ENCODE assay signal across 1 cellular context in the genomic region with DNA sequence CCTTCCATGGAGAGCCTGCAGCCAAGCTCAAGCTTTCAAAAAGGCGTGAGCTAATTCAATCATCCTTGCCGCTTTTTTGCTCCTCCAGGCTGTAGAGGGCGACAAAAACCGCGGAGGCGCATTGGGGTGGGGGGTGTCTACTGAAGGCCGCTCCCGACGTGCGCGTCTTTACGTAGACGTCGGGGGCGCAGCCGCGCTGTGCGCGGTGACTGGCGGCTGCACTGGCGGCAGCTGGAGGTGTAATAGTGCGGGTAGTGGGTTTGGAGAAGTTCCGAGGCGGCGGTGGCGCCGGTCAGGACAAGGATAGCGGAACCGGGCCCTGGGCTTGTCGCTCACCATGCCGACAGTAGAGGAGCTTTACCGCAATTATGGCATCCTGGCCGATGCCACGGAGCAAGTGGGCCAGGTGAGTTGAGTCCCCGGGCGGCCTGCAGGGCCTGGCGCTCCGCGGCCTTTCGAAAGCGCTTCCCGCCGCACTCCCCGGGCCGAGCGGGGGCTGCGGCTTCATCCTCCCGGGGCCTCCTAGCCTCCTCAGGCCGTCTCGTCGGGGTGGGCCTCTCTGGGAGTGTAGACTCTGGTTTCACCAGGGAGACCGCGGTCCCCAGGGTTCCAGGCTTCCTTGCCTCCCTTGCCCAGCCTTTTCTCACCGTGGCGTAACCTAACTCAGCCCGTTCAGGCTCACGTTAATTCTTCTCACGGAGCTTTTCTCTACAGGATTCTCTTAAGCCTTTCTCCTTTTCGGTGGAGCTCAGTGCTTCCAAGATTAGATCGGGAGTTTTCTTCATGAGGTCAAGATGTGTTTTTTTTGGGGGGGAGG.
TF ChIP-seq lines count a peak whose summit lies in the region.

A gene (plus strand): TSS at position 206 of the 817 bp plus-strand sequence. CDS start 132 bp downstream, at position 338.

TF ChIP-seq in liver, 16 proteins besides CTCF, POLR2A, EP300 and RAD21 (continued from another document):
- TF ChIP-seq, protein P1, sequence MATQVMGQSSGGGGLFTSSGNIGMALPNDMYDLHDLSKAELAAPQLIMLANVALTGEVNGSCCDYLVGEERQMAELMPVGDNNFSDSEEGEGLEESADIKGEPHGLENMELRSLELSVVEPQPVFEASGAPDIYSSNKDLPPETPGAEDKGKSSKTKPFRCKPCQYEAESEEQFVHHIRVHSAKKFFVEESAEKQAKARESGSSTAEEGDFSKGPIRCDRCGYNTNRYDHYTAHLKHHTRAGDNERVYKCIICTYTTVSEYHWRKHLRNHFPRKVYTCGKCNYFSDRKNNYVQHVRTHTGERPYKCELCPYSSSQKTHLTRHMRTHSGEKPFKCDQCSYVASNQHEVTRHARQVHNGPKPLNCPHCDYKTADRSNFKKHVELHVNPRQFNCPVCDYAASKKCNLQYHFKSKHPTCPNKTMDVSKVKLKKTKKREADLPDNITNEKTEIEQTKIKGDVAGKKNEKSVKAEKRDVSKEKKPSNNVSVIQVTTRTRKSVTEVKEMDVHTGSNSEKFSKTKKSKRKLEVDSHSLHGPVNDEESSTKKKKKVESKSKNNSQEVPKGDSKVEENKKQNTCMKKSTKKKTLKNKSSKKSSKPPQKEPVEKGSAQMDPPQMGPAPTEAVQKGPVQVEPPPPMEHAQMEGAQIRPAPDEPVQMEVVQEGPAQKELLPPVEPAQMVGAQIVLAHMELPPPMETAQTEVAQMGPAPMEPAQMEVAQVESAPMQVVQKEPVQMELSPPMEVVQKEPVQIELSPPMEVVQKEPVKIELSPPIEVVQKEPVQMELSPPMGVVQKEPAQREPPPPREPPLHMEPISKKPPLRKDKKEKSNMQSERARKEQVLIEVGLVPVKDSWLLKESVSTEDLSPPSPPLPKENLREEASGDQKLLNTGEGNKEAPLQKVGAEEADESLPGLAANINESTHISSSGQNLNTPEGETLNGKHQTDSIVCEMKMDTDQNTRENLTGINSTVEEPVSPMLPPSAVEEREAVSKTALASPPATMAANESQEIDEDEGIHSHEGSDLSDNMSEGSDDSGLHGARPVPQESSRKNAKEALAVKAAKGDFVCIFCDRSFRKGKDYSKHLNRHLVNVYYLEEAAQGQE (IDR thresholded peaks at IDR 0.05) = peak; percentile 76
- TF ChIP-seq HNF4G (IDR thresholded peaks at IDR 0.05) (no peak), HNF4A (conservative IDR thresholded peaks at IDR 0.05) (peak in 1 of 2 donors; percentile 25)
- TF ChIP-seq, protein P2, sequence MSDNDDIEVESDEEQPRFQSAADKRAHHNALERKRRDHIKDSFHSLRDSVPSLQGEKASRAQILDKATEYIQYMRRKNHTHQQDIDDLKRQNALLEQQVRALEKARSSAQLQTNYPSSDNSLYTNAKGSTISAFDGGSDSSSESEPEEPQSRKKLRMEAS (IDR thresholded peaks at IDR 0.05) = peak; percentile 53
